Comparison of ENCODE assay signal across 8 cellular contexts in the genomic region with DNA sequence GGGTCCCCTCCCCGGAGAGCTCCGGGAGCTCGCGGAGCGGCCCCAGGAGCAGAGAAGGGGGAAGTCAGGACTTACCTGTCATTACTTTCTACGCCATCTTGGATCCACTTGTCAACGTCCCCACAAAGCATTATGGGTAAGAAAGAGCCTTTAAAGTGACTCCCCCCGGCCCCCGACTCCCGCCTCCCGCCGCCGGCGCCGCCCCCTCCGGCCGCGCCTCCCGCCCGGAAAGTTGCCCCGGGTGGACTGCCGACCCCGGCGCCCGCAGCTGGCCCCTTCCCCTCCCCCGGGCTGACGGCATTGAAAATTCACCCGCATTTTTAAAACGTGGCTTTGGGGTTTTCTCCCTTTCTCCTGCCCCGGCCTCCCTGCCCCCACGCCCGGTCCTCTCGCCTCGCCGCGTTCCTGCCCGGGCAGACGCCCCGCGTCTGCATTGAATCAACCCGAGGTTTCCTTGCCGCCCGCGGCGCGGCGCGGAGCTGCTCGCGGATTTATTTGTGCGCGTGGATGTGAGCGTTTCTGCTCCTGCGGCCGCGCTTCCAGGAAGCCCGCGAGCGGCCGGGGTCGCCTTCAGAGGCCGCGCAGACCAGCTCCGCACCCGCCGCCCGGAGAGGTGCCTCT. TPM values are rescaled to one million over a fixed set of nuclear protein-coding genes. Genes with fewer than 3 reads are reported as not detected.
DNase-seq lines count a peak whose midpoint lies in the region; ATAC-seq and TF ChIP-seq lines count a peak whose summit lies in the region.

A gene with protein sequence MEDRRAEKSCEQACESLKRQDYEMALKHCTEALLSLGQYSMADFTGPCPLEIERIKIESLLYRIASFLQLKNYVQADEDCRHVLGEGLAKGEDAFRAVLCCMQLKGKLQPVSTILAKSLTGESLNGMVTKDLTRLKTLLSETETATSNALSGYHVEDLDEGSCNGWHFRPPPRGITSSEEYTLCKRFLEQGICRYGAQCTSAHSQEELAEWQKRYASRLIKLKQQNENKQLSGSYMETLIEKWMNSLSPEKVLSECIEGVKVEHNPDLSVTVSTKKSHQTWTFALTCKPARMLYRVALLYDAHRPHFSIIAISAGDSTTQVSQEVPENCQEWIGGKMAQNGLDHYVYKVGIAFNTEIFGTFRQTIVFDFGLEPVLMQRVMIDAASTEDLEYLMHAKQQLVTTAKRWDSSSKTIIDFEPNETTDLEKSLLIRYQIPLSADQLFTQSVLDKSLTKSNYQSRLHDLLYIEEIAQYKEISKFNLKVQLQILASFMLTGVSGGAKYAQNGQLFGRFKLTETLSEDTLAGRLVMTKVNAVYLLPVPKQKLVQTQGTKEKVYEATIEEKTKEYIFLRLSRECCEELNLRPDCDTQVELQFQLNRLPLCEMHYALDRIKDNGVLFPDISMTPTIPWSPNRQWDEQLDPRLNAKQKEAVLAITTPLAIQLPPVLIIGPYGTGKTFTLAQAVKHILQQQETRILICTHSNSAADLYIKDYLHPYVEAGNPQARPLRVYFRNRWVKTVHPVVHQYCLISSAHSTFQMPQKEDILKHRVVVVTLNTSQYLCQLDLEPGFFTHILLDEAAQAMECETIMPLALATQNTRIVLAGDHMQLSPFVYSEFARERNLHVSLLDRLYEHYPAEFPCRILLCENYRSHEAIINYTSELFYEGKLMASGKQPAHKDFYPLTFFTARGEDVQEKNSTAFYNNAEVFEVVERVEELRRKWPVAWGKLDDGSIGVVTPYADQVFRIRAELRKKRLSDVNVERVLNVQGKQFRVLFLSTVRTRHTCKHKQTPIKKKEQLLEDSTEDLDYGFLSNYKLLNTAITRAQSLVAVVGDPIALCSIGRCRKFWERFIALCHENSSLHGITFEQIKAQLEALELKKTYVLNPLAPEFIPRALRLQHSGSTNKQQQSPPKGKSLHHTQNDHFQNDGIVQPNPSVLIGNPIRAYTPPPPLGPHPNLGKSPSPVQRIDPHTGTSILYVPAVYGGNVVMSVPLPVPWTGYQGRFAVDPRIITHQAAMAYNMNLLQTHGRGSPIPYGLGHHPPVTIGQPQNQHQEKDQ (N-terminal part only) (minus strand): TSS at position 124 of the 621 bp plus-strand sequence. CDS start 26,392 bp downstream, outside the sequence.

- peak; percentile 59 for ATAC-seq in HG02678 (IDR thresholded peaks at IDR 0.05; ENCODE audit: unreplicated experiment)
- peak; percentile 91 for ATAC-seq in left cardiac atrium
- peak; percentile 82 to 96 for ATAC-seq in upper lobe of left lung (ENCODE audit: low FRiP score in 2 of 2)

- TF ChIP-seq POLR2A in adrenal gland (IDR thresholded peaks at IDR 0.05) (peak in 1 of 2 donors; percentile 19), upper lobe of left lung (IDR thresholded peaks at IDR 0.05) (peak in 1 of 4 donors; percentile 55)

- no peak for TF ChIP-seq CTCF in adrenal gland (IDR thresholded peaks at IDR 0.05)
- TF ChIP-seq CTCF in upper lobe of left lung (IDR thresholded peaks at IDR 0.05) = no peak

- no peaks in the 10 kb centered on the region for H3K27me3 ChIP-seq in adrenal gland
- H3K27me3 ChIP-seq in upper lobe of left lung = no peaks in the 10 kb centered on the region

- peak within 1 kb of the TSS; percentile 99 for H3K9ac ChIP-seq in ES-I3 (ENCODE audit: low read depth, low read length)

- DNase-seq in NCI-H146 treated with DMSO at 0.1 percent for 48 hours (lab: John Stamatoyannopoulos, UW; ENCODE audit: unreplicated experiment) = peak; percentile 52
- DNase-seq in adrenal gland = peak; percentile 67 to 81 (median 71)
- DNase-seq in left cardiac atrium = peak; percentile 70
- peak; percentile 89 for DNase-seq in posterior vena cava (ENCODE audit: low spot score)
- peak; percentile 76 to 95 for DNase-seq in upper lobe of left lung

- intact Hi-C loops in T-helper 1 cell treated with Interleukin-12 subunit alpha and Interleukin-12 subunit beta and Interleukin-4 antibody, amounts not matched to agents 30 ng/mL and 1 ng/mL, for 36 hours (cut with micrococcal nuclease) = loop anchor here (1.0 to 10.0 kb wide), 6 partner anchors 13 to 580 kb away; partner anchors contain the start of genes BPTF, NOL11 and PSMD12
- intact Hi-C loops in adrenal gland (cut with DNase I) = no loop called here
- intact Hi-C loops in left cardiac atrium (cut with DNase I) = loop anchor here in 1 of 2 donors (10.0 kb wide), 1 partner anchor 50 kb away; no protein-coding TSS in a partner anchor
- intact Hi-C loops in posterior vena cava (cut with DNase I) = no loop called here

- WGBS in adrenal gland, 4 donors = 0 to 2% (median 0%) methylated on average over 28 to 67 of the region's 67 CpGs
- WGBS in upper lobe of left lung, 2 donors = 1% methylated on average over 14 to 39 of the region's 67 CpGs

- H3K4me1 ChIP-seq in ES-I3 (ENCODE audit: insufficient read depth, low read length) = peaks cover 15% of the 10 kb centered on the region; the same call in 1 of the 2 replicates
- H3K4me1 ChIP-seq in adrenal gland (replicated peaks in 1 of 2) = peaks cover 34 to 48% of the 10 kb centered on the region in 2 donors
- H3K4me1 ChIP-seq in upper lobe of left lung = peaks cover 33 to 56% (median 51%) of the 10 kb centered on the region in 4 donors

- no peaks in the 10 kb centered on the region for H3K9me3 ChIP-seq in ES-I3 (ENCODE audit: control insufficient read depth, insufficient read depth, low read length)
- no peaks in the 10 kb centered on the region for H3K9me3 ChIP-seq in adrenal gland (replicated peaks in 1 of 3)
- H3K9me3 ChIP-seq in upper lobe of left lung = no peaks in the 10 kb centered on the region

- H3K36me3 ChIP-seq in ES-I3 (ENCODE audit: insufficient read depth, low read length) (0 out of 2 replicates have a peak, but pooled peaks cover 4% of the 10 kb centered on the region), adrenal gland (replicated peaks in 1 of 2) (no peaks in the 10 kb centered on the region), upper lobe of left lung (peaks cover 0 to 12% (median 0%) of the 10 kb centered on the region in 4 donors)

- peak within 1 kb of the TSS; percentile 57 to 98 (median 92) for H3K4me3 ChIP-seq in adrenal gland
- peak within 1 kb of the TSS; percentile 73 to 95 (median 83) for H3K4me3 ChIP-seq in upper lobe of left lung

- no peak for TF ChIP-seq EP300 in upper lobe of left lung (IDR thresholded peaks at IDR 0.05)

- H3K27ac ChIP-seq in adrenal gland (peak within 1 kb of the TSS; percentile 7 to 92 (median 88)), upper lobe of left lung (peak within 1 kb of the TSS; percentile 89 to 99 (median 94))

RNA-seq across cellular contexts. Expression of the gene that starts here (rescaled TPM):
- total RNA-seq in T-helper 1 cell treated with Interleukin-12 subunit alpha and Interleukin-12 subunit beta and Interleukin-4 antibody, amounts not matched to agents 30 ng/mL and 1 ng/mL, for 36 hours = 85.8 and 86.9 TPM in 2 replicates
- total RNA-seq in adrenal gland = 10 to 100 TPM; 28.1 to 88.0 (median 53.2) TPM
- 10 to 100 TPM in 1 of 3 donors, 1 to 10 TPM in 2; 3.1 to 20.5 (median 7.2) TPM for polyA plus RNA-seq in adrenal gland
- 10 to 100 TPM; 34.5 to 36.0 TPM for total RNA-seq in left cardiac atrium
- total RNA-seq in posterior vena cava = 10 to 100 TPM; 52.3 to 53.5 TPM
- 100 to 1,000 TPM in 1 of 6 donors, 10 to 100 TPM in 5; 52.1 to 166 (median 60.8) TPM for total RNA-seq in upper lobe of left lung

Comparison
In these comparisons a context has a peak if more than half of its experiments do, and no peak if none do; other contexts are left out.
1. Peak in every context shown above with its lines: DNase-seq, ATAC-seq, H3K4me3 ChIP-seq and H3K27ac ChIP-seq.